17 cellular contexts compared by ENCODE assay signal in genomic region chr11:107998761-107999160, GRCh38. TPM values are rescaled to one million over a fixed set of nuclear protein-coding genes. Genes with fewer than 3 reads are reported as not detected.
DNase-seq lines count a peak whose midpoint lies in the region; TF ChIP-seq lines count a peak whose summit lies in the region.
"Had no signal": no experiment of that assay in that cellular context is flagged by ENCODE, and none has a peak within 500 bp of the region (broad histone marks: within the 10 kb centered on the region; RNA-seq: fewer than 3 reads in every experiment).

No MANE protein-coding gene starts in this region.

- H3K4me3 ChIP-seq in choroid plexus epithelial cell (ENCODE audit: low read depth, low read length): no peak overlapping the region
- H3K4me3 ChIP-seq in fibroblast of the aortic adventitia (ENCODE audit: low read depth, low read length): no peak overlapping the region

- no peak for TF ChIP-seq CTCF in choroid plexus epithelial cell (conservative IDR thresholded peaks at IDR 0.05; ENCODE audit: low read depth, low read length)
- TF ChIP-seq CTCF in fibroblast of the aortic adventitia (IDR thresholded peaks at IDR 0.05; ENCODE audit: insufficient read depth, low read length): no peak

- DNase-seq in EH (ENCODE audit: low read depth) (peak; percentile 15), NCI-H226 (peak; percentile 3), choroid plexus epithelial cell (ENCODE audit: low read depth) (peak; percentile 20), fibroblast of the aortic adventitia (ENCODE audit: low read depth) (peak; percentile 22), NCI-H82 (lab: John Stamatoyannopoulos, UW) (no peak), CD1c-positive myeloid dendritic cell (ENCODE audit: extremely low spot score) (no peak)
- no peak for DNase-seq in activated CD4-positive, alpha-beta T cell treated with anti-CD3 and anti-CD28 coated beads for 48 hours
- DNase-seq: BE2C; C1 segment of cervical spinal cord; CD4-positive, alpha-beta memory T cell; DMS153; DMS79; GF-D8; GOT3; H7; HFFc6; IMR-90 had no signal

RNA-seq across cellular contexts. Expression of gene CUL5, which starts 9.9 kb away (rescaled TPM):
- 38.4 and 39.1 TPM in 2 replicates for total RNA-seq in fibroblast of the aortic adventitia (ENCODE audit: low replicate concordance)

Comparison
In these comparisons a context has a peak if more than half of its experiments do, and no peak if none do; other contexts are left out.
1. DNase-seq: peak in EH (single experiment), NCI-H226 (single experiment), choroid plexus epithelial cell (single experiment) and fibroblast of the aortic adventitia (single experiment); none in NCI-H82 (single experiment), activated CD4-positive, alpha-beta T cell treated with anti-CD3 and anti-CD28 coated beads for 48 hours (single experiment) and CD1c-positive myeloid dendritic cell (single experiment).